In genomic region chr17:58232707-58233156, GRCh38 we compare ENCODE assay signal across 8 cellular contexts. TPM values are rescaled to one million over a fixed set of nuclear protein-coding genes. Genes with fewer than 3 reads are reported as not detected.
DNase-seq lines count a peak whose midpoint lies in the region; ATAC-seq and TF ChIP-seq lines count a peak whose summit lies in the region.

No MANE protein-coding gene starts in this region.

- peaks cover 23 to 41% (median 31%) of the 10 kb centered on the region in 10 experiments for H3K4me1 ChIP-seq in BLaER1 treated with 17β-estradiol and CSF1 and Interleukin-3, amounts not matched to agents 10 nM and 100 nM
- H3K4me1 ChIP-seq in sigmoid colon: no peaks in the 10 kb centered on the region

- WGBS in sigmoid colon, 2 donors: 50 to 78% methylated on average over 12 of the region's 12 CpGs

- peak overlapping the region in 6 of 10 experiments; percentile 2 to 47 (median 26); a peak in 9 of 20 replicates for H3K4me3 ChIP-seq in BLaER1 treated with 17β-estradiol and CSF1 and Interleukin-3, amounts not matched to agents 10 nM and 100 nM
- no peak overlapping the region for H3K4me3 ChIP-seq in sigmoid colon

- peak overlapping the region; percentile 60 to 89 (median 81) for H3K4me2 ChIP-seq in BLaER1 treated with 17β-estradiol and CSF1 and Interleukin-3, amounts not matched to agents 10 nM and 100 nM

- peak overlapping the region in 7 of 11 experiments; percentile 5 to 59 (median 56); a peak in 11 of 22 replicates for H3K9ac ChIP-seq in BLaER1 treated with 17β-estradiol and CSF1 and Interleukin-3, amounts not matched to agents 10 nM and 100 nM

- no peak for TF ChIP-seq POLR2A in sigmoid colon (IDR thresholded peaks at IDR 0.05)

- TF ChIP-seq CTCF in sigmoid colon (IDR thresholded peaks at IDR 0.05): no peak

- no peaks in the 10 kb centered on the region for H3K36me3 ChIP-seq in BLaER1 treated with 17β-estradiol and CSF1 and Interleukin-3, amounts not matched to agents 10 nM and 100 nM
- no peaks in the 10 kb centered on the region for H3K36me3 ChIP-seq in sigmoid colon

- TF ChIP-seq EP300 in sigmoid colon (IDR thresholded peaks at IDR 0.05): no peak

- peak overlapping the region in 10 of 11 experiments; percentile 7 to 71 (median 58); a peak in 19 of 22 replicates for H3K27ac ChIP-seq in BLaER1 treated with 17β-estradiol and CSF1 and Interleukin-3, amounts not matched to agents 10 nM and 100 nM
- H3K27ac ChIP-seq in sigmoid colon: no peak overlapping the region

- intact Hi-C loops in sigmoid colon (cut with DNase I): no loop called here

- DNase-seq in iris pigment epithelial cell (ENCODE audit: low read depth) (peak; percentile 94), sigmoid colon (no peak), cortex of kidney (lab: John Stamatoyannopoulos, UW) (no peak), cerebellum (ENCODE audit: low spot score) (no peak)

- peak; percentile 67 for ATAC-seq in GM19023 (IDR thresholded peaks at IDR 0.05; ENCODE audit: unreplicated experiment)
- peak; percentile 67 for ATAC-seq in HG03045 (IDR thresholded peaks at IDR 0.05; ENCODE audit: unreplicated experiment)
- peak; percentile 52 for ATAC-seq in SK-N-SH treated with all-trans-retinoic acid at 6 μM for 48 hours

- no peaks in the 10 kb centered on the region; a peak in 1 of 22 replicates for H4K20me1 ChIP-seq in BLaER1 treated with 17β-estradiol and CSF1 and Interleukin-3, amounts not matched to agents 10 nM and 100 nM

- no peaks in the 10 kb centered on the region for H3K27me3 ChIP-seq in BLaER1 treated with 17β-estradiol and CSF1 and Interleukin-3, amounts not matched to agents 10 nM and 100 nM
- peaks cover 0 to 24% (median 17%) of the 10 kb centered on the region in 3 donors for H3K27me3 ChIP-seq in sigmoid colon

- no peaks in the 10 kb centered on the region; a peak in 1 of 22 replicates for H3K9me3 ChIP-seq in BLaER1 treated with 17β-estradiol and CSF1 and Interleukin-3, amounts not matched to agents 10 nM and 100 nM (replicated peaks in 1 of 11)
- no peaks in the 10 kb centered on the region for H3K9me3 ChIP-seq in sigmoid colon

TF ChIP-seq in SK-N-SH treated with all-trans-retinoic acid at 6 μM for 48 hours, 23 proteins besides CTCF, POLR2A, EP300 and RAD21:
- TF ChIP-seq BACH2 (CRISPR knock-in tag; IDR thresholded peaks at IDR 0.05; ENCODE audit: borderline replicate concordance) (no peak), ISL1 (CRISPR knock-in tag; IDR thresholded peaks at IDR 0.05) (no peak), RARB (CRISPR knock-in tag; IDR thresholded peaks at IDR 0.05) (no peak)

RNA-seq across cellular contexts. Expression of gene LPO, which starts 5.7 kb away (rescaled TPM):
- total RNA-seq in sigmoid colon (not detected), cerebellum (not detected)
- polyA plus RNA-seq in sigmoid colon: not detected

RNA-seq across cellular contexts. Expression of gene MKS1, which starts 13.7 kb away (rescaled TPM):
- total RNA-seq in sigmoid colon: 10 to 100 TPM in 1 of 4 donors, 1 to 10 TPM in 3; 6.1 to 11.0 (median 8.4) TPM
- 1 to 10 TPM; 3.0 to 10.0 (median 6.6) TPM for polyA plus RNA-seq in sigmoid colon
- 20.8 TPM for total RNA-seq in cerebellum

RNA-seq across cellular contexts. Expression of gene EPX, which starts 40.2 kb away (rescaled TPM):
- total RNA-seq in sigmoid colon (not detected), cerebellum (0.09 TPM)
- polyA plus RNA-seq in sigmoid colon: under 1 TPM in 1 of 3 donors, not detected in 2; 0.03 TPM

RNA-seq across cellular contexts. Expression of gene MPO, which starts 48.0 kb away (rescaled TPM):
- total RNA-seq in sigmoid colon (under 1 TPM in 1 of 4 donors, not detected in 3; 0.36 TPM), cerebellum (2.7 TPM)
- under 1 TPM in 1 of 3 donors, not detected in 2; 0.44 TPM for polyA plus RNA-seq in sigmoid colon

Comparison
In these comparisons a context has a peak if more than half of its experiments do, and no peak if none do; other contexts are left out.
1. H3K27ac ChIP-seq: peak in BLaER1 treated with 17β-estradiol and CSF1 and Interleukin-3, amounts not matched to agents 10 nM and 100 nM (10 of 11); none in sigmoid colon (0 of 4).
2. H3K4me3 ChIP-seq: peak in BLaER1 treated with 17β-estradiol and CSF1 and Interleukin-3, amounts not matched to agents 10 nM and 100 nM (6 of 10); none in sigmoid colon (0 of 4).
3. Peak in every context shown above with its lines, with median percentiles within 50 percentile points of each other: ATAC-seq.